Comparison of ENCODE assay signal across 20 cellular contexts in the genomic region with DNA sequence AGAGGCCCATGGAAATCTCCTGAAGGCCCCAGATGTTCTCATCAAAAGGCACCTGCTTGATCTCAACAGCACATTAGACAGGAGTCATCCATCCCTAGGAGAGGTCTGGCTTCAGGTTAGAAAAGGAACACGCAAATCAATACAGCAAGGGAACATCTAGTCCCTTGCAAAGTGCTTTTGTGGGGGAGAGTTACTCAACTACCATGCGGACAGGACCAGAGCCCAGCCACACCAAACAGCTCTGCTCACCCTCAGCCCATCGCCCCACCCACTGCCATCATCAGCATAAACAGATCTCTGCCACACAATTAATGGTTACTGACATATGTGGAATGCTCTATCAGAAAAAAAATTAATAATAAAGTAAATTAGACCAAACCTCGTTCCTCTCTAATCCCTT.
A peak's percentile ranks its signal among the peaks of the same experiment; 100 is the strongest.
DNase-seq lines count a peak whose midpoint lies in the region; ATAC-seq and TF ChIP-seq lines count a peak whose summit lies in the region.
"Had no signal": no experiment of that assay in that cellular context is flagged by ENCODE, and none has a peak within 500 bp of the region (broad histone marks: within the 10 kb centered on the region; RNA-seq: fewer than 3 reads in every experiment).

No MANE protein-coding gene starts in this region.

- TF ChIP-seq CTCF in upper lobe of right lung (IDR thresholded peaks at IDR 0.05): no peak

- DNase-seq in amniotic epithelial cell (ENCODE audit: low read depth): peak; percentile 58
- DNase-seq in left lobe of liver (ENCODE audit: low spot score): peak; percentile 84
- DNase-seq in upper lobe of right lung: no peak
- DNase-seq in substantia nigra (lab: John Stamatoyannopoulos, UW): no peak
- no peak for DNase-seq in activated effector memory CD4-positive, alpha-beta T cell treated with Interleukin-2 at 50 U/mL for 16 hours
- DNase-seq: DMS53, GDM1, MG63, NCI-H1417, NCI-H187 treated with DMSO at 0.1 percent for 48 hours, NCI-H2107, NCI-H446 treated with DMSO at 0.1 percent for 48 hours, NCI-H526 treated with DMSO at 0.1 percent for 48 hours, OCI-M1 had no signal

- H3K27ac ChIP-seq in mucosa of rectum (ENCODE audit: low read depth in 2 of 2, low read length in 2 of 2): peak overlapping the region in 1 of 2 donors; percentile 24
- H3K27ac ChIP-seq in upper lobe of right lung: peak overlapping the region; percentile 68
- no peak overlapping the region for H3K27ac ChIP-seq in substantia nigra (ENCODE audit: low read depth, low read length, poor library complexity, severe bottlenecking)
- H3K27ac ChIP-seq: C4-2B, SJSA1 had no signal

- ATAC-seq in left lobe of liver: peak; percentile 83
- peak; percentile 61 for ATAC-seq in upper lobe of right lung
- no peak for ATAC-seq in GM18867 (IDR thresholded peaks at IDR 0.05; ENCODE audit: unreplicated experiment)
- ATAC-seq: K562, Right ventricle myocardium inferior had no signal

- no peaks in the 10 kb centered on the region for H3K36me3 ChIP-seq in mucosa of rectum (ENCODE audit: control insufficient read depth in 2 of 2, insufficient read depth in 2 of 2, low read length in 2 of 2)
- H3K36me3 ChIP-seq in upper lobe of right lung: no peaks in the 10 kb centered on the region
- H3K36me3 ChIP-seq: MG63, SJSA1 had no signal

- intact Hi-C loops in upper lobe of right lung (cut with DNase I): no loop called here

- H3K9me3 ChIP-seq in mucosa of rectum (ENCODE audit: control insufficient read depth in 2 of 2, low read length in 2 of 2) (no peaks in the 10 kb centered on the region), upper lobe of right lung (no peaks in the 10 kb centered on the region)
- H3K9me3 ChIP-seq: MG63, SJSA1 had no signal

- no peaks in the 10 kb centered on the region for H3K27me3 ChIP-seq in mucosa of rectum (ENCODE audit: control insufficient read depth in 2 of 2, insufficient read depth in 2 of 2, low read length in 2 of 2)
- H3K27me3 ChIP-seq in upper lobe of right lung: no peaks in the 10 kb centered on the region
- H3K27me3 ChIP-seq: MG63, SJSA1 had no signal

- H3K4me3 ChIP-seq in mucosa of rectum (ENCODE audit: low read length in 2 of 2): peak overlapping the region; percentile 32 to 36
- peak overlapping the region; percentile 43 for H3K4me3 ChIP-seq in upper lobe of right lung
- H3K4me3 ChIP-seq: K562, MG63, SJSA1 had no signal

- no peak overlapping the region for H3K9ac ChIP-seq in mucosa of rectum (ENCODE audit: low read depth in 1 of 2, low read length in 2 of 2)

- H3K4me1 ChIP-seq in mucosa of rectum (ENCODE audit: control insufficient read depth in 2 of 2, insufficient read depth in 2 of 2, low read length in 2 of 2): peaks cover 5 to 15% of the 10 kb centered on the region in 2 donors
- peaks cover 4% of the 10 kb centered on the region for H3K4me1 ChIP-seq in upper lobe of right lung

Comparison
In these comparisons a context has a peak if more than half of its experiments do, and no peak if none do; other contexts are left out.
1. DNase-seq: peak in amniotic epithelial cell (single experiment) and left lobe of liver (single experiment); none in upper lobe of right lung (single experiment), substantia nigra (0 of 49) and activated effector memory CD4-positive, alpha-beta T cell treated with Interleukin-2 at 50 U/mL for 16 hours (single experiment).